Comparison of ENCODE assay signal across 13 cellular contexts in genomic region chr17:49952912-49953497, GRCh38. TPM values are rescaled to one million over a fixed set of nuclear protein-coding genes. Genes with fewer than 3 reads are reported as not detected.
DNase-seq lines count a peak whose midpoint lies in the region; ATAC-seq, FAIRE-seq and TF ChIP-seq lines count a peak whose summit lies in the region.
"Had no signal": no experiment of that assay in that cellular context is flagged by ENCODE, and none has a peak within 500 bp of the region (broad histone marks: within the 10 kb centered on the region; RNA-seq: fewer than 3 reads in every experiment).

No MANE protein-coding gene starts in this region.

- H2AK5ac ChIP-seq in H1 (ENCODE audit: low read depth, low read length) = no peak overlapping the region; the same call in 1 of the 2 replicates

- no peak for TF ChIP-seq CTCF in H1 (IDR thresholded peaks at IDR 0.05; ENCODE audit: control extremely low read depth in 1 of 3, insufficient read depth in 1 of 3, low read depth in 1 of 3, low read length in 3 of 3)

- peak overlapping the region; percentile 90; the same call in 1 of the 2 replicates for H2BK20ac ChIP-seq in H1 (ENCODE audit: low read length)

- H3K36me3 ChIP-seq in H1 (ENCODE audit: control insufficient read depth in 2 of 4, insufficient read depth in 4 of 4, low read length in 3 of 4) = no peaks in the 10 kb centered on the region
- H3K36me3 ChIP-seq in naive thymus-derived CD4-positive, alpha-beta T cell (ENCODE audit: control insufficient read depth in 2 of 3, insufficient read depth in 3 of 3, low read length in 3 of 3) = no peaks in the 10 kb centered on the region
- H3K36me3 ChIP-seq: Peyer's patch, prostate gland, WERI-Rb-1 had no signal

- H3K18ac ChIP-seq in H1 (ENCODE audit: extremely low read depth, low read length) = no peak overlapping the region; the same call in 1 of the 2 replicates

- FAIRE-seq in H1 (lab: Jason Lieb, UNC) = no peak

- H2BK15ac ChIP-seq in H1 (ENCODE audit: low read length) = peak overlapping the region; percentile 100; the same call in 1 of the 2 replicates

- H3K4me3 ChIP-seq in H1 (ENCODE audit: extremely low read depth in 1 of 4, insufficient read depth in 2 of 4, low read depth in 3 of 4, low read length in 4 of 4) (no peak overlapping the region), skeletal muscle cell (ENCODE audit: low read depth, low read length) (no peak overlapping the region)
- H3K4me3 ChIP-seq in naive thymus-derived CD4-positive, alpha-beta T cell (ENCODE audit: low read length) = no peak overlapping the region
- H3K4me3 ChIP-seq: Peyer's patch, prostate gland had no signal

- H3K27me3 Mint-ChIP-seq in naive thymus-derived CD4-positive, alpha-beta T cell = peaks cover 38 to 47% (median 42%) of the 10 kb centered on the region in 5 donors

- H3K27ac ChIP-seq in H1 (ENCODE audit: low read depth, low read length) = no peak overlapping the region
- no peak overlapping the region for H3K27ac ChIP-seq in naive thymus-derived CD4-positive, alpha-beta T cell (ENCODE audit: low read depth, low read length)
- H3K27ac ChIP-seq: Peyer's patch, prostate gland, WERI-Rb-1 had no signal

- no peaks in the 10 kb centered on the region for H3K4me1 ChIP-seq in H1 (replicated peaks in 1 of 4; ENCODE audit: control insufficient read depth in 3 of 4, insufficient read depth in 4 of 4, low read length in 3 of 4)
- H3K4me1 ChIP-seq in naive thymus-derived CD4-positive, alpha-beta T cell (ENCODE audit: control insufficient read depth in 2 of 2, insufficient read depth in 2 of 2, low read length in 2 of 2) = no peaks in the 10 kb centered on the region
- H3K4me1 ChIP-seq: Peyer's patch, prostate gland had no signal

- intact Hi-C loops in left colon (cut with DNase I, micrococcal nuclease) = no loop called here
- intact Hi-C loops in naive thymus-derived CD4-positive, alpha-beta T cell (cut with micrococcal nuclease) = loop anchor here (1.0 to 5.0 kb wide), 7 partner anchors 15 to 139 kb away; no protein-coding TSS in a partner anchor

- H3K14ac ChIP-seq in H1 (ENCODE audit: insufficient read length) = no peak overlapping the region

- no peak overlapping the region for H4K91ac ChIP-seq in H1 (replicated peaks; ENCODE audit: insufficient read length, low read length)

- H2BK120ac ChIP-seq in H1 (replicated peaks; ENCODE audit: low read depth, low read length) = no peak overlapping the region

- no peaks in the 10 kb centered on the region for H3K9me3 Mint-ChIP-seq in naive thymus-derived CD4-positive, alpha-beta T cell
- H3K9me3 Mint-ChIP-seq: activated CD4-positive, alpha-beta memory T cell treated with anti-CD3 and anti-CD28 coated beads, Interleukin-2, amount 10 ng/mL, durations not matched to agents 7 days and 5 days; endodermal cell had no signal

- H3K36me3 Mint-ChIP-seq in naive thymus-derived CD4-positive, alpha-beta T cell = no peaks in the 10 kb centered on the region

- H3K23ac ChIP-seq in H1 (ENCODE audit: insufficient read length) = no peak overlapping the region

- H3K27ac Mint-ChIP-seq in naive thymus-derived CD4-positive, alpha-beta T cell = no peak overlapping the region
- H3K27ac Mint-ChIP-seq: activated CD4-positive, alpha-beta memory T cell treated with anti-CD3 and anti-CD28 coated beads, Interleukin-2, amount 10 ng/mL, durations not matched to agents 7 days and 5 days; endodermal cell had no signal

- H4K20me1 ChIP-seq in H1 (replicated peaks in 1 of 2; ENCODE audit: control insufficient read depth in 1 of 2, insufficient read depth in 2 of 2, low read length in 2 of 2) = peaks cover 0 to 2% of the 10 kb centered on the region in 2 experiments

- ATAC-seq in left colon = no peak
- no peak for ATAC-seq in HG03439 (IDR thresholded peaks at IDR 0.05; ENCODE audit: unreplicated experiment)
- ATAC-seq in naive thymus-derived CD4-positive, alpha-beta T cell = no peak

- H3K4me1 Mint-ChIP-seq in naive thymus-derived CD4-positive, alpha-beta T cell = peaks cover 0 to 2% (median 0%) of the 10 kb centered on the region in 7 donors
- H3K4me1 Mint-ChIP-seq: activated CD4-positive, alpha-beta memory T cell treated with anti-CD3 and anti-CD28 coated beads, Interleukin-2, amount 10 ng/mL, durations not matched to agents 7 days and 5 days; endodermal cell had no signal

- H3K27me3 ChIP-seq in H1 (replicated peaks in 1 of 4; ENCODE audit: control insufficient read depth in 3 of 4, extremely low read depth in 1 of 4, insufficient read depth in 3 of 4, low read length in 3 of 4) = peaks cover 0 to 6% (median 2%) of the 10 kb centered on the region in 4 experiments; a peak in 2 of 7 replicates
- H3K27me3 ChIP-seq in naive thymus-derived CD4-positive, alpha-beta T cell (ENCODE audit: control insufficient read depth in 2 of 2, insufficient read depth in 2 of 2, low read length in 2 of 2) = no peaks in the 10 kb centered on the region
- H3K27me3 ChIP-seq: Peyer's patch had no signal

- no peaks in the 10 kb centered on the region for H3K79me1 ChIP-seq in H1 (ENCODE audit: low read depth, low read length)

- H3K56ac ChIP-seq in H1 (replicated peaks; ENCODE audit: insufficient read length, low read depth, low read length) = no peak overlapping the region

- 0 out of 2 replicates have a peak, but pooled peaks cover 3% of the 10 kb centered on the region for H3K23me2 ChIP-seq in H1 (ENCODE audit: low read depth, low read length)

- 82% methylated on average over 8 of the region's 8 CpGs; no CpG with 5 or more reads in 1 of the 2 experiments for WGBS in H1 (ENCODE audit: extremely low coverage in 1 of 2, insufficient coverage in 1 of 2, insufficient read length in 1 of 2, insufficient replicate concordance in 2 of 2, low coverage in 1 of 2, low lambda C conversion rate in 2 of 2, missing lambda C conversion rate in 1 of 2), 2 experiments

- no peak for TF ChIP-seq EP300 in H1 (IDR thresholded peaks at IDR 0.05; ENCODE audit: borderline replicate concordance in 1 of 2, low read depth in 2 of 2, low read length in 2 of 2)

- H2BK12ac ChIP-seq in H1 (ENCODE audit: low read depth, low read length) = peak overlapping the region; percentile 94; the same call in 1 of the 2 replicates

- no peak overlapping the region for H3K4me2 ChIP-seq in H1 (ENCODE audit: insufficient read depth in 1 of 2, low read depth in 2 of 2, low read length in 2 of 2)

- no peaks in the 10 kb centered on the region for H3K79me2 ChIP-seq in H1 (ENCODE audit: control insufficient read depth in 1 of 2, insufficient read depth in 2 of 2, low read length in 2 of 2)

- H2AFZ ChIP-seq in H1 (ENCODE audit: low read length) = no peak overlapping the region

- H2BK5ac ChIP-seq in H1 (ENCODE audit: low read depth, low read length) = no peak overlapping the region

- no peak overlapping the region for H3K4me3 Mint-ChIP-seq in naive thymus-derived CD4-positive, alpha-beta T cell
- H3K4me3 Mint-ChIP-seq: activated CD4-positive, alpha-beta memory T cell treated with anti-CD3 and anti-CD28 coated beads, Interleukin-2, amount 10 ng/mL, durations not matched to agents 7 days and 5 days; endodermal cell had no signal

- no peak for TF ChIP-seq POLR2A in H1 (IDR thresholded peaks at IDR 0.05; ENCODE audit: control extremely low read depth in 1 of 2, low read depth in 2 of 2, low read length in 2 of 2)

- POLR2A ChIA-PET in H1 (lab: Charles Lee; ENCODE audit: partially characterized antibody) = interaction anchor here (1.0 to 1.5 kb wide), 3 partner anchors 11 to 42 kb away, joined by 3 to 5 read pairs (median 4); no protein-coding TSS in a partner anchor
- POLR2A ChIA-PET in naive thymus-derived CD4-positive, alpha-beta T cell (lab: Charles Lee) = interaction anchor here (1.1 kb wide), 1 partner anchor 43 kb away, joined by 3 read pairs; no protein-coding TSS in a partner anchor

- no peaks in the 10 kb centered on the region for H3K9me3 ChIP-seq in H1 (ENCODE audit: insufficient read depth in 2 of 2, low read depth in 1 of 2, low read length in 1 of 2)
- no peaks in the 10 kb centered on the region for H3K9me3 ChIP-seq in naive thymus-derived CD4-positive, alpha-beta T cell (ENCODE audit: control insufficient read depth in 2 of 3, low read length in 3 of 3)
- H3K9me3 ChIP-seq: Peyer's patch, prostate gland had no signal

- no peak for TF ChIP-seq RAD21 in H1 (IDR thresholded peaks at IDR 0.05 in 1 of 2, conservative IDR thresholded peaks at IDR 0.05 in 1 of 2; ENCODE audit: low read depth in 2 of 2, low read length in 2 of 2)

- H4K5ac ChIP-seq in H1 (ENCODE audit: insufficient read length, low read depth, low read length) = no peak overlapping the region

- CTCF ChIA-PET in H1 (lab: Charles Lee; ENCODE audit: partially characterized antibody) = interaction anchor here (0.8 to 16.9 kb wide), 42 partner anchors 8 to 546 kb away, joined by 3 to 275 read pairs (median 11); partner anchors contain the start of gene DLX3
- CTCF ChIA-PET in naive thymus-derived CD4-positive, alpha-beta T cell (lab: Charles Lee) = interaction anchor here (0.6 to 5.6 kb wide), 11 partner anchors 10 to 725 kb away, joined by 3 to 152 read pairs (median 4); partner anchors contain the start of gene DLX3

- DNase-seq in ELR (ENCODE audit: low read depth) (peak; percentile 62), NCI-H69 (lab: John Stamatoyannopoulos, UW) (peak; percentile 35), H1 (ENCODE audit: low read depth in 1 of 2, low spot score in 2 of 2) (no peak), skeletal muscle cell (ENCODE audit: low read depth) (peak; percentile 6), left colon (no peak)
- no peak for DNase-seq in naive thymus-derived CD4-positive, alpha-beta T cell

- no peak overlapping the region for H3K9ac ChIP-seq in H1 (replicated peaks in 1 of 4; ENCODE audit: extremely low read depth in 1 of 4, low read depth in 3 of 4, low read length in 3 of 4)

- no peak overlapping the region for H4K8ac ChIP-seq in H1 (ENCODE audit: extremely low read depth, insufficient read depth, low read length)

- H3K4ac ChIP-seq in H1 (replicated peaks; ENCODE audit: insufficient read length, low read depth, low read length) = no peak overlapping the region

RNA-seq across cellular contexts. Expression of gene DLX4, which starts 16.0 kb away (rescaled TPM):
- 0.80 and 0.88 TPM in 2 replicates for total RNA-seq in H1 (2021; fragmentation: NEBNext Ultra II Directional; extraction: Animal tissue kit (Norgen Biotek cat#: 25700))
- polyA plus RNA-seq in H1 (2011; rRNA removed) = 0.67 and 1.5 TPM in 2 replicates
- 0.94 TPM for polyA plus RNA-seq in H1 (2011; cell fraction: cytosol; rRNA removed)
- polyA plus RNA-seq in H1 (2011; cell fraction: nucleus; rRNA removed) = 5.0 TPM
- 0.64 to 1.2 TPM (median 0.93 TPM) in 4 replicates for polyA plus RNA-seq in H1 (2012, experiment 1 of 2)
- 0.84 TPM for polyA plus RNA-seq in H1 (2012, experiment 2 of 2)
- 0.97 TPM for polyA plus RNA-seq in H1 (2013, experiment 1 of 2)
- polyA plus RNA-seq in H1 (2013, experiment 2 of 2) = 0.87 TPM
- 0.39 and 0.73 TPM in 2 replicates for polyA minus RNA-seq in H1 (2011; rRNA and poly(A)+ RNA removed)
- 0.88 TPM for polyA minus RNA-seq in H1 (2011; cell fraction: cytosol; rRNA and poly(A)+ RNA removed)
- polyA minus RNA-seq in H1 (2011; cell fraction: nucleus; rRNA and poly(A)+ RNA removed) = 2.2 TPM
- under 1 TPM in 1 of 2 donors, not detected in 1; 0.20 TPM for total RNA-seq in left colon
- 1 to 10 TPM in 2 of 5 experiments, under 1 TPM in 3; 0.34 to 1.6 (median 0.74) TPM for total RNA-seq in naive thymus-derived CD4-positive, alpha-beta T cell
- not detected for polyA plus RNA-seq in naive thymus-derived CD4-positive, alpha-beta T cell
- total RNA-seq: left ventricle myocardium superior, Peyer's patch, prostate gland had no signal

RNA-seq across cellular contexts. Expression of gene DLX3, which starts 42.0 kb away (rescaled TPM):
- total RNA-seq in H1 (2021; fragmentation: NEBNext Ultra II Directional; extraction: Animal tissue kit (Norgen Biotek cat#: 25700)) = 0.15 TPM in 1 of 2 replicates, not detected in the other
- polyA plus RNA-seq in H1 (2011; rRNA removed) = 0.06 and 0.20 TPM in 2 replicates
- 0.12 TPM for polyA plus RNA-seq in H1 (2011; cell fraction: cytosol; rRNA removed)
- 0.29 TPM for polyA plus RNA-seq in H1 (2011; cell fraction: nucleus; rRNA removed)
- polyA plus RNA-seq in H1 (2012, experiment 1 of 2) = 0.15 to 0.25 TPM (median 0.25 TPM) in 3 of 4 replicates, not detected in the other
- 0.35 TPM for polyA plus RNA-seq in H1 (2012, experiment 2 of 2)
- 0.12 TPM for polyA plus RNA-seq in H1 (2013, experiment 1 of 2)
- polyA plus RNA-seq in H1 (2013, experiment 2 of 2) = 0.17 TPM
- 0.09 and 0.10 TPM in 2 replicates for polyA minus RNA-seq in H1 (2011; rRNA and poly(A)+ RNA removed)
- not detected for polyA minus RNA-seq in H1 (2011; cell fraction: cytosol; rRNA and poly(A)+ RNA removed)
- polyA minus RNA-seq in H1 (2011; cell fraction: nucleus; rRNA and poly(A)+ RNA removed) = 1.3 TPM
- not detected for total RNA-seq in left colon
- total RNA-seq in naive thymus-derived CD4-positive, alpha-beta T cell = not detected
- not detected for polyA plus RNA-seq in naive thymus-derived CD4-positive, alpha-beta T cell
- total RNA-seq: activated CD4-positive, alpha-beta memory T cell treated with anti-CD3 and anti-CD28 coated beads, Interleukin-2, amount 10 ng/mL, durations not matched to agents 7 days and 5 days; left ventricle myocardium superior; Peyer's patch had no signal

Comparison
In these comparisons a context has a peak if more than half of its experiments do, and no peak if none do; other contexts are left out.
1. DNase-seq: peak in ELR (single experiment), NCI-H69 (single experiment) and skeletal muscle cell (single experiment); none in H1 (0 of 2), left colon (0 of 2) and naive thymus-derived CD4-positive, alpha-beta T cell (0 of 9).
2. intact Hi-C loops: an anchor here in naive thymus-derived CD4-positive, alpha-beta T cell (1.0 to 5.0 kb wide); none called in left colon.